Comparison of ENCODE assay signal across 20 cellular contexts in genomic region chr1:227043755-227044154, GRCh38.
DNase-seq lines count a peak whose midpoint lies in the region; ATAC-seq and TF ChIP-seq lines count a peak whose summit lies in the region.
"Had no signal": no experiment of that assay in that cellular context is flagged by ENCODE, and none has a peak within 500 bp of the region (broad histone marks: within the 10 kb centered on the region; RNA-seq: fewer than 3 reads in every experiment).

No MANE protein-coding gene starts in this region.

- peak; percentile 3 for DNase-seq in AG04450 (ENCODE audit: low read depth, low spot score)
- peak; percentile 77 for DNase-seq in IMR-90
- DNase-seq in astrocyte of the spinal cord (ENCODE audit: low read depth, low spot score), result peak; percentile 25
- peak; percentile 65 for DNase-seq in fibroblast of villous mesenchyme (ENCODE audit: low read depth)
- no peak for DNase-seq in natural killer cell treated with Interleukin-12 subunit alpha and Interleukin-12 subunit beta and Interleukin-15 and Interleukin-18, amount 100 ng/mL, for 72 hours (ENCODE audit: low spot score)
- DNase-seq in NCI-H1417 treated with DMSO at 0.1 percent for 48 hours (lab: John Stamatoyannopoulos, UW), result no peak
- no peak for DNase-seq in upper lobe of left lung
- no peak for DNase-seq in activated CD4-positive, alpha-beta memory T cell treated with anti-CD3 and anti-CD28 coated beads, Interleukin-2, amount 10 ng/mL, durations not matched to agents 7 days and 5 days
- DNase-seq: activated B cell treated with CpG ODN at 0.5 μM for 24 hours; activated effector memory CD4-positive, alpha-beta T cell treated with anti-CD3 and anti-CD28 coated beads, Interleukin-2, amount 50 U/mL, for 16 hours; anterior cingulate cortex; Calu3; left ventricle myocardium inferior; NCI-H1436; posterior cingulate gyrus; spleen had no signal

- H3K23ac ChIP-seq in IMR-90 (ENCODE audit: low read depth, low read length), result no peak overlapping the region

- no peak overlapping the region for H2AK9ac ChIP-seq in IMR-90 (replicated peaks; ENCODE audit: low read depth, low read length, poor library complexity)

- in situ Hi-C loops in IMR-90 (cut with MboI; ENCODE audit: low sequenced_read_pairs), result no loop called here
- in situ Hi-C loops in astrocyte of the spinal cord (cut with HindIII; ENCODE audit: low sequenced_read_pairs), result no loop called here

- H3K4me1 Mint-ChIP-seq in natural killer cell treated with Interleukin-12 subunit alpha and Interleukin-12 subunit beta and Interleukin-15 and Interleukin-18, amount 100 ng/mL, for 72 hours (ENCODE audit: low read depth in 2 of 2), result no peaks in the 10 kb centered on the region
- H3K4me1 Mint-ChIP-seq in activated CD4-positive, alpha-beta memory T cell treated with anti-CD3 and anti-CD28 coated beads, Interleukin-2, amount 10 ng/mL, durations not matched to agents 7 days and 5 days, result no peaks in the 10 kb centered on the region
- H3K4me1 Mint-ChIP-seq: activated B cell treated with CpG ODN at 0.5 μM for 24 hours had no signal

- H3K36me3 Mint-ChIP-seq in natural killer cell treated with Interleukin-12 subunit alpha and Interleukin-12 subunit beta and Interleukin-15 and Interleukin-18, amount 100 ng/mL, for 72 hours, result no peaks in the 10 kb centered on the region
- no peaks in the 10 kb centered on the region for H3K36me3 Mint-ChIP-seq in activated CD4-positive, alpha-beta memory T cell treated with anti-CD3 and anti-CD28 coated beads, Interleukin-2, amount 10 ng/mL, durations not matched to agents 7 days and 5 days (ENCODE audit: low read depth)

- H3K4me3 ChIP-seq in AG04450 (ENCODE audit: low read depth, low read length), result no peak overlapping the region
- H3K4me3 ChIP-seq in IMR-90 (ENCODE audit: insufficient read depth, low read depth, low read length), result no peak overlapping the region
- H3K4me3 ChIP-seq in astrocyte of the spinal cord (ENCODE audit: low read depth, low read length), result no peak overlapping the region
- no peak overlapping the region for H3K4me3 ChIP-seq in fibroblast of villous mesenchyme (ENCODE audit: low read depth, low read length)
- H3K4me3 ChIP-seq in upper lobe of left lung, result no peak overlapping the region
- H3K4me3 ChIP-seq: left ventricle myocardium inferior, spleen, vagina had no signal

- no peaks in the 10 kb centered on the region for H3K9me1 ChIP-seq in IMR-90 (ENCODE audit: insufficient read depth, low read length)

- H3K36me3 ChIP-seq in IMR-90 (ENCODE audit: control insufficient read depth, insufficient read depth, low read length) (peaks cover 10% of the 10 kb centered on the region), upper lobe of left lung (peaks cover 0 to 25% (median 0%) of the 10 kb centered on the region in 4 donors)

- H3K4me1 ChIP-seq in IMR-90 (ENCODE audit: control insufficient read depth, insufficient read depth, low read length), result no peaks in the 10 kb centered on the region
- no peaks in the 10 kb centered on the region for H3K4me1 ChIP-seq in upper lobe of left lung
- H3K4me1 ChIP-seq: left ventricle myocardium inferior, spleen, vagina had no signal

- H3K27ac Mint-ChIP-seq in natural killer cell treated with Interleukin-12 subunit alpha and Interleukin-12 subunit beta and Interleukin-15 and Interleukin-18, amount 100 ng/mL, for 72 hours, result no peak overlapping the region
- H3K27ac Mint-ChIP-seq in activated CD4-positive, alpha-beta memory T cell treated with anti-CD3 and anti-CD28 coated beads, Interleukin-2, amount 10 ng/mL, durations not matched to agents 7 days and 5 days, result no peak overlapping the region
- H3K27ac Mint-ChIP-seq: activated B cell treated with CpG ODN at 0.5 μM for 24 hours; dendritic cell treated with granulocyte-macrophage colony-stimulating factor and Interleukin-4, amounts not matched to agents 40 ng/mL and 50 ng/mL, for 4 days; stimulated activated naive CD8-positive, alpha-beta T cell treated with anti-CD3 and anti-CD28 coated beads, Interleukin-15, Interleukin-2, amounts not matched to agents 100 ng/mL and 50 ng/mL, for 24 hours had no signal

- H3K9ac ChIP-seq in IMR-90 (ENCODE audit: low read depth, low read length), result no peak overlapping the region

- H3K27me3 ChIP-seq in AG04450 (ENCODE audit: control insufficient read depth, insufficient read depth, low read length) (no peaks in the 10 kb centered on the region), IMR-90 (ENCODE audit: control insufficient read depth, insufficient read depth, low read length) (no peaks in the 10 kb centered on the region), upper lobe of left lung (no peaks in the 10 kb centered on the region)
- H3K27me3 ChIP-seq: spleen, vagina had no signal

- no peak for TF ChIP-seq RAD21 in IMR-90 (IDR thresholded peaks at IDR 0.05; ENCODE audit: low read length)

- no peak overlapping the region for H2BK20ac ChIP-seq in IMR-90 (ENCODE audit: low read depth, low read length)

- no peaks in the 10 kb centered on the region for H3K9me3 Mint-ChIP-seq in natural killer cell treated with Interleukin-12 subunit alpha and Interleukin-12 subunit beta and Interleukin-15 and Interleukin-18, amount 100 ng/mL, for 72 hours
- H3K9me3 Mint-ChIP-seq in activated CD4-positive, alpha-beta memory T cell treated with anti-CD3 and anti-CD28 coated beads, Interleukin-2, amount 10 ng/mL, durations not matched to agents 7 days and 5 days, result no peaks in the 10 kb centered on the region
- H3K9me3 Mint-ChIP-seq: activated B cell treated with CpG ODN at 0.5 μM for 24 hours; dendritic cell treated with granulocyte-macrophage colony-stimulating factor and Interleukin-4, amounts not matched to agents 40 ng/mL and 50 ng/mL, for 4 days; stimulated activated naive CD8-positive, alpha-beta T cell treated with anti-CD3 and anti-CD28 coated beads, Interleukin-15, Interleukin-2, amounts not matched to agents 100 ng/mL and 50 ng/mL, for 24 hours had no signal

- H2AFZ ChIP-seq in IMR-90 (replicated peaks; ENCODE audit: low read length, poor library complexity), result no peak overlapping the region

- no peaks in the 10 kb centered on the region for H4K20me1 ChIP-seq in IMR-90 (ENCODE audit: insufficient read depth, low read length)

- H4K8ac ChIP-seq in IMR-90 (ENCODE audit: low read depth in 2 of 2, low read length in 2 of 2), result no peak overlapping the region

- no peak overlapping the region for H4K5ac ChIP-seq in IMR-90 (ENCODE audit: low read depth, low read length)

- no peak overlapping the region for H2BK120ac ChIP-seq in IMR-90 (ENCODE audit: low read depth, low read length)

- TF ChIP-seq CTCF in AG04450 (IDR thresholded peaks at IDR 0.05; ENCODE audit: low read depth, low read length) (no peak), IMR-90 (conservative IDR thresholded peaks at IDR 0.05; ENCODE audit: low read depth, low read length) (no peak), astrocyte of the spinal cord (IDR thresholded peaks at IDR 0.05; ENCODE audit: low read depth, low read length) (no peak), fibroblast of villous mesenchyme (IDR thresholded peaks at IDR 0.05; ENCODE audit: insufficient read depth, low read depth, low read length) (no peak), upper lobe of left lung (IDR thresholded peaks at IDR 0.05) (no peak)

- TF ChIP-seq POLR2A in IMR-90 (IDR thresholded peaks at IDR 0.05; ENCODE audit: low read depth, low read length), result no peak
- no peak for TF ChIP-seq POLR2A in upper lobe of left lung (IDR thresholded peaks at IDR 0.05)

- H3K79me1 ChIP-seq in IMR-90 (ENCODE audit: low read depth in 1 of 2, low read length in 2 of 2), result no peaks in the 10 kb centered on the region

- H3K4me3 Mint-ChIP-seq in natural killer cell treated with Interleukin-12 subunit alpha and Interleukin-12 subunit beta and Interleukin-15 and Interleukin-18, amount 100 ng/mL, for 72 hours, result no peak overlapping the region
- no peak overlapping the region for H3K4me3 Mint-ChIP-seq in activated CD4-positive, alpha-beta memory T cell treated with anti-CD3 and anti-CD28 coated beads, Interleukin-2, amount 10 ng/mL, durations not matched to agents 7 days and 5 days
- H3K4me3 Mint-ChIP-seq: activated B cell treated with CpG ODN at 0.5 μM for 24 hours; dendritic cell treated with granulocyte-macrophage colony-stimulating factor and Interleukin-4, amounts not matched to agents 40 ng/mL and 50 ng/mL, for 4 days; stimulated activated naive CD8-positive, alpha-beta T cell treated with anti-CD3 and anti-CD28 coated beads, Interleukin-15, Interleukin-2, amounts not matched to agents 100 ng/mL and 50 ng/mL, for 24 hours had no signal

- CTCF ChIA-PET in AG04450 (lab: Charles Lee), result no interaction called here
- CTCF ChIA-PET in IMR-90 (lab: Yijun Ruan, JAX), result no interaction called here
- CTCF ChIA-PET in activated CD4-positive, alpha-beta memory T cell treated with anti-CD3 and anti-CD28 coated beads, Interleukin-2, amount 10 ng/mL, durations not matched to agents 7 days and 5 days (lab: Charles Lee), result interaction anchor here (0.6 to 0.7 kb wide), 2 partner anchors 130 to 192 kb away, joined by 3 to 5 read pairs; no protein-coding TSS in a partner anchor

- no peak overlapping the region for H3K14ac ChIP-seq in IMR-90 (replicated peaks; ENCODE audit: low read depth, low read length)

- H2BK5ac ChIP-seq in IMR-90 (ENCODE audit: low read depth, low read length, poor library complexity, severe bottlenecking), result no peak overlapping the region

- peaks cover 0 to 25% of the 10 kb centered on the region in 2 donors for H3K27me3 Mint-ChIP-seq in natural killer cell treated with Interleukin-12 subunit alpha and Interleukin-12 subunit beta and Interleukin-15 and Interleukin-18, amount 100 ng/mL, for 72 hours
- peaks cover 5% of the 10 kb centered on the region for H3K27me3 Mint-ChIP-seq in activated CD4-positive, alpha-beta memory T cell treated with anti-CD3 and anti-CD28 coated beads, Interleukin-2, amount 10 ng/mL, durations not matched to agents 7 days and 5 days
- H3K27me3 Mint-ChIP-seq: dendritic cell treated with granulocyte-macrophage colony-stimulating factor and Interleukin-4, amounts not matched to agents 40 ng/mL and 50 ng/mL, for 4 days had no signal

- no peak overlapping the region for H3K56ac ChIP-seq in IMR-90 (ENCODE audit: extremely low read depth, insufficient read depth, low read length)

- no peak overlapping the region for H3K18ac ChIP-seq in IMR-90 (ENCODE audit: low read depth, low read length)

- no peak overlapping the region for H2BK15ac ChIP-seq in IMR-90 (ENCODE audit: low read depth, low read length)

- H2AK5ac ChIP-seq in IMR-90 (ENCODE audit: low read depth, low read length), result no peak overlapping the region

- TF ChIP-seq EP300 in upper lobe of left lung (IDR thresholded peaks at IDR 0.05), result no peak

- H4K91ac ChIP-seq in IMR-90 (ENCODE audit: insufficient read depth, low read depth, low read length), result no peak overlapping the region

- BruUV-seq in IMR-90 (replicated peaks; lab: Mats Ljungman, UMichigan), result no TSS peak

- ATAC-seq in IMR-90 (ENCODE audit: low read depth) (peak; percentile 56), upper lobe of left lung (ENCODE audit: low FRiP score in 2 of 2) (no peak)
- no peak for ATAC-seq in natural killer cell treated with Interleukin-12 subunit alpha and Interleukin-12 subunit beta and Interleukin-15 and Interleukin-18, amount 100 ng/mL, for 72 hours
- ATAC-seq: esophagus mucosa had no signal

- POLR2A ChIA-PET in AG04450 (lab: Yijun Ruan, JAX), result interaction anchor here (0.7 kb wide), 1 partner anchor 517 kb away, joined by 4 read pairs; no protein-coding TSS in a partner anchor
- POLR2A ChIA-PET in IMR-90 (lab: Charles Lee; ENCODE audit: unreplicated experiment), result no interaction called here
- POLR2A ChIA-PET in activated CD4-positive, alpha-beta memory T cell treated with anti-CD3 and anti-CD28 coated beads, Interleukin-2, amount 10 ng/mL, durations not matched to agents 7 days and 5 days (lab: Charles Lee), result no interaction called here

- H3K4me2 ChIP-seq in IMR-90 (ENCODE audit: low read depth, low read length), result no peak overlapping the region

- dilution Hi-C loops in IMR-90 (cut with HindIII; ENCODE audit: low sequenced_read_pairs, unreplicated experiment), result no loop called here

- H3K27ac ChIP-seq in AG04450 (ENCODE audit: low read depth, low read length) (no peak overlapping the region), IMR-90 (ENCODE audit: insufficient read depth, low read length) (no peak overlapping the region), upper lobe of left lung (no peak overlapping the region)
- H3K27ac ChIP-seq: left ventricle myocardium inferior, spleen, vagina had no signal

- intact Hi-C loops in IMR-90 (cut with micrococcal nuclease), result no loop called here

- WGBS in IMR-90 (ENCODE audit: extremely low coverage in 2 of 2, insufficient read length in 1 of 2), 2 experiments, result no CpG with 5 or more reads among the region's 5 CpGs
- WGBS in upper lobe of left lung, 2 donors, result 83 to 85% methylated on average over 5 of the region's 5 CpGs

- no peak overlapping the region for H3K4ac ChIP-seq in IMR-90 (ENCODE audit: low read depth, low read length)

- no peaks in the 10 kb centered on the region for H3K9me3 ChIP-seq in AG04450 (ENCODE audit: control insufficient read depth, insufficient read depth, low read length)
- H3K9me3 ChIP-seq in IMR-90 (ENCODE audit: control insufficient read depth, insufficient read depth, low read length), result no peaks in the 10 kb centered on the region; the same call in 1 of the 2 replicates
- H3K9me3 ChIP-seq in upper lobe of left lung, result no peaks in the 10 kb centered on the region
- H3K9me3 ChIP-seq: left ventricle myocardium inferior, vagina had no signal

Comparison
In these comparisons a context has a peak if more than half of its experiments do, and no peak if none do; other contexts are left out.
1. DNase-seq: peak in AG04450 (single experiment), IMR-90 (single experiment), astrocyte of the spinal cord (single experiment) and fibroblast of villous mesenchyme (single experiment); none in natural killer cell treated with Interleukin-12 subunit alpha and Interleukin-12 subunit beta and Interleukin-15 and Interleukin-18, amount 100 ng/mL, for 72 hours (single experiment), NCI-H1417 treated with DMSO at 0.1 percent for 48 hours (single experiment), upper lobe of left lung (0 of 2) and activated CD4-positive, alpha-beta memory T cell treated with anti-CD3 and anti-CD28 coated beads, Interleukin-2, amount 10 ng/mL, durations not matched to agents 7 days and 5 days (single experiment).